13 cellular contexts compared by ENCODE assay signal in the genomic region with DNA sequence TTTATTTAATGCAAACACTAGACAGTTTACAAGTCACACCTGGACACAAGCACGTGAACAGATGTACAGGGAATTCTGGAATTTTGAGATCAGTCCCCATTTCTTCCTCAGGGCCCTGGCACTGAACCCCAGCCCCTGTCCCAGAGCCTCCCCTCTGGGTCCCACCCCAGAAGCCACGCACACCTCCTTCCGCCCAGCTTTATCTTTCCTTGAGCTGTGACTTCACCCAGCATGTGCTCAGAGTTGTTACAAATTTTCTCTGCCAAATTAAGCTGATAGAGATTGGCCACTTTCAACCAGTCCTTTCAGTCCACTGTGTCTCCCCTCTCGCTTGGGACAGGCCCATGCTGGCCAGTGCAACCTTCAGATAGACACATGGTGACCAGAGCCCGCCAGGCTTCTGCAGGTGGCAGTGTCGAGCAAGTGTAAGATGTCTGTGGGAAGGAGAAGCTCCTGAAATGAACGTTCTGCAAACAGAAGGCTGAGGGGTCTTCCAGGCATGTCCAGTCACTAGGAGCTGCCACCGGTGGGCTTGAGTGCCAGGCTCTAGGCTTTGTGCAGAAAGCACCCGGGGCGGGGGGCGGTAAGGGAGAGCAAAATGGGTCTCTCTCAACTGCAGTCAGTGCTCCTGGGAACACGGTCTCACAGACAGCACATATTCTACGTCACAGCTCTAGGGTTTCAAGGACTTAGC.
DNase-seq lines count a peak whose midpoint lies in the region; ATAC-seq and TF ChIP-seq lines count a peak whose summit lies in the region.
"Had no signal": no experiment of that assay in that cellular context is flagged by ENCODE, and none has a peak within 500 bp of the region (broad histone marks: within the 10 kb centered on the region; RNA-seq: fewer than 3 reads in every experiment).

No MANE protein-coding gene starts in this region.

- no peaks in the 10 kb centered on the region for H3K27me3 Mint-ChIP-seq in activated CD8-positive, alpha-beta memory T cell treated with anti-CD3 and anti-CD28 coated beads, Interleukin-2, amount 10 ng/mL, durations not matched to agents 7 days and 5 days

- H3K36me3 Mint-ChIP-seq in activated CD8-positive, alpha-beta memory T cell treated with anti-CD3 and anti-CD28 coated beads, Interleukin-2, amount 10 ng/mL, durations not matched to agents 7 days and 5 days, result no peaks in the 10 kb centered on the region

- peaks cover 5% of the 10 kb centered on the region for H3K4me1 Mint-ChIP-seq in activated CD8-positive, alpha-beta memory T cell treated with anti-CD3 and anti-CD28 coated beads, Interleukin-2, amount 10 ng/mL, durations not matched to agents 7 days and 5 days

- no peak overlapping the region for H3K4me3 Mint-ChIP-seq in activated CD8-positive, alpha-beta memory T cell treated with anti-CD3 and anti-CD28 coated beads, Interleukin-2, amount 10 ng/mL, durations not matched to agents 7 days and 5 days

- no peak overlapping the region for H3K4me3 ChIP-seq in choroid plexus epithelial cell (ENCODE audit: low read depth, low read length)
- H3K4me3 ChIP-seq in retinal pigment epithelial cell (ENCODE audit: low read length), result no peak overlapping the region
- H3K4me3 ChIP-seq: ascending aorta, sigmoid colon, tibial artery had no signal

- CTCF ChIA-PET in activated CD8-positive, alpha-beta memory T cell treated with anti-CD3 and anti-CD28 coated beads, Interleukin-2, amount 10 ng/mL, durations not matched to agents 7 days and 5 days (lab: Charles Lee), result interaction anchor here (1.0 to 1.3 kb wide), 3 partner anchors 28 to 315 kb away, joined by 3 to 7 read pairs (median 3); no protein-coding TSS in a partner anchor

- no peak for ATAC-seq in activated CD8-positive, alpha-beta memory T cell treated with anti-CD3 and anti-CD28 coated beads, Interleukin-2, amount 10 ng/mL, durations not matched to agents 7 days and 5 days
- no peak for ATAC-seq in GM18867 (IDR thresholded peaks at IDR 0.05; ENCODE audit: unreplicated experiment)
- no peak for ATAC-seq in HG02610 (IDR thresholded peaks at IDR 0.05; ENCODE audit: unreplicated experiment)
- ATAC-seq in HG02763 (IDR thresholded peaks at IDR 0.05; ENCODE audit: unreplicated experiment), result no peak

- H3K9me3 Mint-ChIP-seq in activated CD8-positive, alpha-beta memory T cell treated with anti-CD3 and anti-CD28 coated beads, Interleukin-2, amount 10 ng/mL, durations not matched to agents 7 days and 5 days (ENCODE audit: low read depth), result no peaks in the 10 kb centered on the region

- no peak overlapping the region for H3K27ac Mint-ChIP-seq in activated CD8-positive, alpha-beta memory T cell treated with anti-CD3 and anti-CD28 coated beads, Interleukin-2, amount 10 ng/mL, durations not matched to agents 7 days and 5 days

- TF ChIP-seq CTCF in choroid plexus epithelial cell (conservative IDR thresholded peaks at IDR 0.05; ENCODE audit: low read depth, low read length), result peak; percentile 29
- TF ChIP-seq CTCF in retinal pigment epithelial cell (conservative IDR thresholded peaks at IDR 0.05; ENCODE audit: low read depth, low read length), result peak; percentile 20

- DNase-seq in activated CD8-positive, alpha-beta memory T cell treated with anti-CD3 and anti-CD28 coated beads for 24 hours, result peak; percentile 57
- no peak for DNase-seq in activated CD8-positive, alpha-beta memory T cell treated with anti-CD3 and anti-CD28 coated beads, Interleukin-2, amount 10 ng/mL, durations not matched to agents 7 days and 5 days
- DNase-seq in NCI-H69 (lab: John Stamatoyannopoulos, UW) (peak; percentile 1), choroid plexus epithelial cell (ENCODE audit: low read depth) (no peak), retinal pigment epithelial cell (ENCODE audit: low read depth) (no peak)
- DNase-seq: GF-D8, NCI-H146, sigmoid colon, tibial artery had no signal

Comparison
In these comparisons a context has a peak if more than half of its experiments do, and no peak if none do; other contexts are left out.
1. DNase-seq: peak in activated CD8-positive, alpha-beta memory T cell treated with anti-CD3 and anti-CD28 coated beads for 24 hours (single experiment) and NCI-H69 (single experiment); none in activated CD8-positive, alpha-beta memory T cell treated with anti-CD3 and anti-CD28 coated beads, Interleukin-2, amount 10 ng/mL, durations not matched to agents 7 days and 5 days (single experiment), choroid plexus epithelial cell (single experiment) and retinal pigment epithelial cell (single experiment).